In the genomic region with DNA sequence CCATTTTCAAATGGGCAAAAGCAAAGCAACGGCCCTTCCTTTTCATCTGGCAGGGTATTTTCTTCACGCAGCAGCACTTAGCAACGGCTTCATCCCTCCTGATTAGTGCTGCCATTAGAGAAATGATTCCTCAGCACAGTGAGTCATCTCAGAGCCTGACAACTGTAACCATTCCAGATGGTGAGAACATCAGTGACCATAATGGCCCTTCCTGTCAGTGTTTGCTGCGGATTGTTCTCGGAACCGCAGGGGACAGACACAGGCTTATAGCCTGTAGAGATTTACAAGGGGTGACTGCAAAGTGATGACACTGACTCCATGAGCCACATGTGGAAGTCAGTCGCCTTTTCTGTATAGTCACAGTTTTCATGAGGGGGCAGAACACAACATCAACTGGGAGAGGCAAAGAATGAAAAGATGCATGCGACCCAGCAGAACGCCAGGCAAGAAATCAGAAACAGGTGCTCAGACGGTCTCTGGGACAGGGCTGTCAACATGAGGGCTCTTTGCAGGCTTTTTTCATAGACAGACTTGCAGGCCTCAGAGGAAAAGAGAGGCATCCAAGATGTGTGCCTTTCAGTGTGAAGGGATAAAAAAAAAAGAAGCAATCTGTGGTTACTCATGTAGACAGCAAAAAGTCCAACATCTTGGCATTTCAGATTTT, we compare ENCODE assay signal across 12 cellular contexts.
DNase-seq lines count a peak whose midpoint lies in the region; ATAC-seq, FAIRE-seq and TF ChIP-seq lines count a peak whose summit lies in the region.
"Had no signal": no experiment of that assay in that cellular context is flagged by ENCODE, and none has a peak within 500 bp of the region (broad histone marks: within the 10 kb centered on the region; RNA-seq: fewer than 3 reads in every experiment).

No MANE protein-coding gene starts in this region.

- FAIRE-seq in RCC 7860 (lab: Jason Lieb, UNC) (no peak), pancreas (lab: Jason Lieb, UNC) (no peak)

- BruUV-seq in OCI-LY7 (replicated peaks; lab: Mats Ljungman, UMichigan), result no TSS peak

- H4K20me1 ChIP-seq in OCI-LY7 (ENCODE audit: insufficient read depth, low read length), result no peaks in the 10 kb centered on the region

- no peak overlapping the region for H2AFZ ChIP-seq in OCI-LY7 (ENCODE audit: low read length)

- H3K36me3 ChIP-seq in pancreas, result no peaks in the 10 kb centered on the region
- no peaks in the 10 kb centered on the region for H3K36me3 ChIP-seq in OCI-LY7 (ENCODE audit: insufficient read depth, low read length)
- H3K36me3 ChIP-seq: uterus had no signal

- TF ChIP-seq CTCF in fibroblast of mammary gland (conservative IDR thresholded peaks at IDR 0.05; ENCODE audit: control insufficient read depth, insufficient read depth, low read depth, low read length) (no peak), pancreas (IDR thresholded peaks at IDR 0.05) (no peak), OCI-LY7 (conservative IDR thresholded peaks at IDR 0.05; ENCODE audit: low read length) (no peak)

- DNase-seq in GM03348 (ENCODE audit: low spot score) (peak; percentile 77), RCC 7860 (ENCODE audit: low spot score) (peak; percentile 64), fibroblast of mammary gland (ENCODE audit: low read depth) (peak; percentile 78), pancreas (peak in 1 of 6 donors; percentile 12), G401 (ENCODE audit: low spot score) (no peak), OCI-LY7 (ENCODE audit: low spot score) (no peak), ecto neural progenitor cell (ENCODE audit: low spot score) (no peak)
- DNase-seq: activated T-cell treated with anti-CD3 and anti-CD28 coated beads for 4 hours; effector memory CD4-positive, alpha-beta T cell; stimulated activated CD4-positive, alpha-beta T cell treated with anti-CD3 and anti-CD28 coated beads, Interleukin-4, amount 100 ng/mL, for 24 hours; uterus had no signal

- H3K79me2 ChIP-seq in OCI-LY7 (ENCODE audit: insufficient read depth, low read depth, low read length), result no peaks in the 10 kb centered on the region

- H3K27ac ChIP-seq in pancreas (no peak overlapping the region), OCI-LY7 (ENCODE audit: low read depth, low read length, poor library complexity, severe bottlenecking) (no peak overlapping the region)
- H3K27ac ChIP-seq: uterus had no signal

- H3K4me2 ChIP-seq in OCI-LY7 (ENCODE audit: low read length), result no peak overlapping the region

- H3K27me3 ChIP-seq in pancreas, result no peaks in the 10 kb centered on the region
- H3K27me3 ChIP-seq: uterus had no signal

- in situ Hi-C loops in G401 (cut with HindIII; ENCODE audit: low sequenced_read_pairs), result no loop called here

- H3K4me3 ChIP-seq in fibroblast of mammary gland (ENCODE audit: control insufficient read depth, low read depth, low read length), result no peak overlapping the region
- no peak overlapping the region for H3K4me3 ChIP-seq in pancreas
- no peak overlapping the region for H3K4me3 ChIP-seq in OCI-LY7 (ENCODE audit: low read depth, low read length, poor library complexity, severe bottlenecking)
- H3K4me3 ChIP-seq: uterus had no signal

- H3K9me3 ChIP-seq in pancreas (no peaks in the 10 kb centered on the region), OCI-LY7 (ENCODE audit: low read length) (no peaks in the 10 kb centered on the region)
- H3K9me3 ChIP-seq: uterus had no signal

- 67 to 75% methylated on average over 10 of the region's 10 CpGs for WGBS in pancreas, 2 donors

- H3K4me1 ChIP-seq in pancreas, result no peaks in the 10 kb centered on the region
- H3K4me1 ChIP-seq in OCI-LY7 (ENCODE audit: insufficient read depth, low read length, poor library complexity, severe bottlenecking), result peaks cover 7% of the 10 kb centered on the region
- H3K4me1 ChIP-seq: uterus had no signal

- CTCF ChIA-PET in OCI-LY7 (lab: Charles Lee; ENCODE audit: unreplicated experiment), result no interaction called here

- POLR2A ChIA-PET in OCI-LY7 (lab: Charles Lee), result interaction anchor here (0.6 kb wide), 1 partner anchor 167 kb away, joined by 3 read pairs; no protein-coding TSS in a partner anchor

- H3K9me2 ChIP-seq in OCI-LY7 (ENCODE audit: insufficient read depth, low read length), result no peaks in the 10 kb centered on the region

- intact Hi-C loops in pancreas (cut with DNase I) (no loop called here), OCI-LY7 (cut with micrococcal nuclease; ENCODE audit: unreplicated experiment) (no loop called here)

- ATAC-seq in pancreas (peak in 3 of 4 donors; percentile 61 to 86 (median 82)), GM19463 (IDR thresholded peaks at IDR 0.05; ENCODE audit: unreplicated experiment) (no peak)

Comparison
In these comparisons a context has a peak if more than half of its experiments do, and no peak if none do; other contexts are left out.
1. DNase-seq: peak in GM03348 (single experiment), RCC 7860 (single experiment) and fibroblast of mammary gland (single experiment); none in G401 (single experiment), OCI-LY7 (single experiment) and ecto neural progenitor cell (single experiment).